ENCODE assay signal across 13 cellular contexts in genomic region chr14:51872396-51872795, GRCh38. TPM values are rescaled to one million over a fixed set of nuclear protein-coding genes. Genes with fewer than 3 reads are reported as not detected.
DNase-seq lines count a peak whose midpoint lies in the region; ATAC-seq and TF ChIP-seq lines count a peak whose summit lies in the region.
"Had no signal": no experiment of that assay in that cellular context is flagged by ENCODE, and none has a peak within 500 bp of the region (broad histone marks: within the 10 kb centered on the region; RNA-seq: fewer than 3 reads in every experiment).

No MANE protein-coding gene starts in this region.

- H3K4me2 ChIP-seq in hepatocyte = peak overlapping the region; percentile 4

- no peaks in the 10 kb centered on the region for H3K27me3 ChIP-seq in BE2C
- no peaks in the 10 kb centered on the region for H3K27me3 ChIP-seq in CD8-positive, alpha-beta memory T cell (ENCODE audit: insufficient read depth, low read length, poor library complexity, severe bottlenecking)
- no peaks in the 10 kb centered on the region for H3K27me3 ChIP-seq in RWPE2 (ENCODE audit: insufficient read depth, poor library complexity, severe bottlenecking)
- H3K27me3 ChIP-seq in hepatocyte = no peaks in the 10 kb centered on the region
- H3K27me3 ChIP-seq: dorsolateral prefrontal cortex, thyroid gland had no signal

- peaks cover 37% of the 10 kb centered on the region for H3K4me1 ChIP-seq in BE2C
- peaks cover 78% of the 10 kb centered on the region for H3K4me1 ChIP-seq in CD8-positive, alpha-beta memory T cell (ENCODE audit: insufficient read depth, low read length)
- peaks cover 16% of the 10 kb centered on the region for H3K4me1 ChIP-seq in RWPE2 (ENCODE audit: insufficient read depth, poor library complexity, severe bottlenecking)
- peaks cover 4% of the 10 kb centered on the region for H3K4me1 ChIP-seq in hepatocyte (ENCODE audit: insufficient read depth)
- H3K4me1 ChIP-seq: thyroid gland had no signal

- no peaks in the 10 kb centered on the region for H3K36me3 ChIP-seq in BE2C
- H3K36me3 ChIP-seq in CD8-positive, alpha-beta memory T cell (ENCODE audit: insufficient read depth, low read length) = no peaks in the 10 kb centered on the region
- H3K36me3 ChIP-seq in RWPE2 (ENCODE audit: low read depth) = no peaks in the 10 kb centered on the region
- H3K36me3 ChIP-seq in hepatocyte (replicated peaks; ENCODE audit: insufficient read depth, low read depth) = no peaks in the 10 kb centered on the region
- H3K36me3 ChIP-seq: thyroid gland had no signal

- H3K27me3 Mint-ChIP-seq in CD8-positive, alpha-beta memory T cell = no peaks in the 10 kb centered on the region

- H4K20me1 ChIP-seq in hepatocyte (ENCODE audit: insufficient read depth, poor library complexity, severe bottlenecking) = no peaks in the 10 kb centered on the region

- TF ChIP-seq CTCF in BE2C (IDR thresholded peaks at IDR 0.05; ENCODE audit: low read depth, low read length) = no peak
- TF ChIP-seq CTCF in RWPE2 (IDR thresholded peaks at IDR 0.05; ENCODE audit: poor library complexity, severe bottlenecking) = no peak
- no peak for TF ChIP-seq CTCF in hepatocyte (IDR thresholded peaks at IDR 0.05; ENCODE audit: poor library complexity)

- POLR2A ChIA-PET in CD8-positive, alpha-beta memory T cell (lab: Charles Lee) = no interaction called here

- 74% methylated on average over 3 of the region's 3 CpGs for WGBS in hepatocyte (ENCODE audit: low lambda C conversion rate, missing lambda C conversion rate)

- peaks cover 52 to 59% (median 55%) of the 10 kb centered on the region in 3 donors for H3K4me1 Mint-ChIP-seq in CD8-positive, alpha-beta memory T cell

- no peaks in the 10 kb centered on the region for H3K9me2 ChIP-seq in hepatocyte (replicated peaks; ENCODE audit: insufficient read depth)

- peaks cover 0 to 30% (median 12%) of the 10 kb centered on the region in 3 donors for H3K36me3 Mint-ChIP-seq in CD8-positive, alpha-beta memory T cell

- H3K4me3 ChIP-seq in BE2C (ENCODE audit: low read depth, low read length) (no peak overlapping the region), RWPE2 (ENCODE audit: severe bottlenecking) (no peak overlapping the region), hepatocyte (no peak overlapping the region)
- H3K4me3 ChIP-seq in CD8-positive, alpha-beta memory T cell (ENCODE audit: low read length) = no peak overlapping the region
- H3K4me3 ChIP-seq: dorsolateral prefrontal cortex, thyroid gland had no signal

- CTCF ChIA-PET in CD8-positive, alpha-beta memory T cell (lab: Charles Lee) = no interaction called here

- no peak overlapping the region for H2AFZ ChIP-seq in hepatocyte

- no peak for ATAC-seq in RWPE2 (ENCODE audit: low read depth)
- ATAC-seq: Panc1 had no signal

- H3K9me3 Mint-ChIP-seq in CD8-positive, alpha-beta memory T cell = no peaks in the 10 kb centered on the region
- H3K9me3 Mint-ChIP-seq: nephron had no signal

- H3K9me3 ChIP-seq in BE2C = no peaks in the 10 kb centered on the region
- H3K9me3 ChIP-seq in CD8-positive, alpha-beta memory T cell (ENCODE audit: low read length) = no peaks in the 10 kb centered on the region
- H3K9me3 ChIP-seq in RWPE2 (ENCODE audit: severe bottlenecking) = no peaks in the 10 kb centered on the region
- no peaks in the 10 kb centered on the region for H3K9me3 ChIP-seq in hepatocyte (ENCODE audit: low read depth)
- H3K9me3 ChIP-seq: thyroid gland had no signal

- H3K79me2 ChIP-seq in hepatocyte = peaks cover 4% of the 10 kb centered on the region

- H3K4me3 Mint-ChIP-seq in CD8-positive, alpha-beta memory T cell = peak overlapping the region in 4 of 7 donors; percentile 13 to 45 (median 24)
- H3K4me3 Mint-ChIP-seq: nephron had no signal

- peak overlapping the region in 6 of 8 donors; percentile 32 to 86 (median 58) for H3K27ac Mint-ChIP-seq in CD8-positive, alpha-beta memory T cell

- H3K27ac ChIP-seq in CD8-positive, alpha-beta memory T cell (ENCODE audit: low read depth, low read length) = no peak overlapping the region
- H3K27ac ChIP-seq in RWPE2 (ENCODE audit: poor library complexity, severe bottlenecking) = peak overlapping the region; percentile 74
- peak overlapping the region; percentile 21 for H3K27ac ChIP-seq in hepatocyte
- H3K27ac ChIP-seq: thyroid gland had no signal

- peak; percentile 33 for DNase-seq in BE2C
- DNase-seq in CD8-positive, alpha-beta memory T cell = no peak
- no peak for DNase-seq in RWPE2 (ENCODE audit: low spot score)
- no peak for DNase-seq in hepatocyte (ENCODE audit: low spot score)
- DNase-seq in DMS 273 (lab: John Stamatoyannopoulos, UW; ENCODE audit: unreplicated experiment) = no peak
- DNase-seq in NCI-H2107 treated with DMSO at 0.1 percent for 48 hours (lab: John Stamatoyannopoulos, UW; ENCODE audit: unreplicated experiment) = no peak
- no peak for DNase-seq in germinal center (ENCODE audit: low spot score)
- no peak for DNase-seq in activated CD4-positive, CD25-positive, alpha-beta regulatory T cell (lab: John Stamatoyannopoulos, UW)
- DNase-seq: dorsolateral prefrontal cortex, KBM-7, thyroid gland had no signal

RNA-seq across cellular contexts. Expression of gene GNG2, which starts 12.0 kb away (rescaled TPM):
- polyA plus RNA-seq in BE2C (2012; ENCODE audit: insufficient read depth, insufficient read length, low read depth) = 50.1 TPM
- total RNA-seq in CD8-positive, alpha-beta memory T cell = 100 to 1,000 TPM; 106 to 112 TPM
- polyA plus RNA-seq in CD8-positive, alpha-beta memory T cell = 218 TPM
- total RNA-seq in hepatocyte = 9.0 and 13.7 TPM in 2 replicates
- 5.0 and 6.6 TPM in 2 replicates for polyA plus RNA-seq in hepatocyte
